12 cellular contexts compared by ENCODE assay signal in genomic region chr2:208366215-208367132, GRCh38. TPM values are rescaled to one million over a fixed set of nuclear protein-coding genes. Genes with fewer than 3 reads are reported as not detected.
DNase-seq lines count a peak whose midpoint lies in the region; ATAC-seq and TF ChIP-seq lines count a peak whose summit lies in the region.
"Had no signal": no experiment of that assay in that cellular context is flagged by ENCODE, and none has a peak within 500 bp of the region (broad histone marks: within the 10 kb centered on the region; RNA-seq: fewer than 3 reads in every experiment).

No MANE protein-coding gene starts in this region.

- H3K4me1 ChIP-seq in OCI-LY7 (ENCODE audit: insufficient read depth, low read length, poor library complexity, severe bottlenecking) (peaks cover 5% of the 10 kb centered on the region), foreskin keratinocyte (peaks cover 6% of the 10 kb centered on the region)

- POLR2A ChIA-PET in OCI-LY7 (lab: Charles Lee) = interaction anchor here (0.5 to 1.5 kb wide), 6 partner anchors 8 to 1192 kb away, joined by 3 to 6 read pairs (median 4); no protein-coding TSS in a partner anchor

- intact Hi-C loops in OCI-LY7 (cut with micrococcal nuclease; ENCODE audit: unreplicated experiment) = no loop called here

- 0 out of 2 replicates have a peak overlapping the region, but pooled peaks have one; percentile 4 for H3K4me2 ChIP-seq in OCI-LY7 (ENCODE audit: low read length)

- ATAC-seq in GM18505 (IDR thresholded peaks at IDR 0.05; ENCODE audit: unreplicated experiment) (peak; percentile 62), GM21390 (IDR thresholded peaks at IDR 0.05; ENCODE audit: unreplicated experiment) (peak; percentile 64), HG03095 (IDR thresholded peaks at IDR 0.05; ENCODE audit: unreplicated experiment) (peak; percentile 75), foreskin keratinocyte (no peak)
- ATAC-seq: heart right ventricle had no signal

- peaks cover 10% of the 10 kb centered on the region; the same call in 1 of the 2 replicates for H3K9me3 ChIP-seq in OCI-LY7 (ENCODE audit: low read length)

- DNase-seq in OCI-LY7 (ENCODE audit: low spot score) (peak; percentile 30), EL (no peak), ureter (ENCODE audit: low spot score) (no peak), DMS 273 (lab: John Stamatoyannopoulos, UW; ENCODE audit: unreplicated experiment) (no peak), foreskin keratinocyte (no peak)
- DNase-seq: activated gamma-delta T cell treated with Interleukin-2 at 50 U/mL for 16 hours, heart right ventricle, substantia nigra had no signal

- no peaks in the 10 kb centered on the region for H3K9me2 ChIP-seq in OCI-LY7 (ENCODE audit: insufficient read depth, low read length)

- H3K27ac ChIP-seq in OCI-LY7 (ENCODE audit: low read depth, low read length, poor library complexity, severe bottlenecking) = no peak overlapping the region
- no peak overlapping the region for H3K27ac ChIP-seq in foreskin keratinocyte
- H3K27ac ChIP-seq: heart right ventricle had no signal

- TF ChIP-seq CTCF in OCI-LY7 (conservative IDR thresholded peaks at IDR 0.05; ENCODE audit: low read length) (no peak), foreskin keratinocyte (conservative IDR thresholded peaks at IDR 0.05) (no peak)

- no peak overlapping the region for H3K4me3 ChIP-seq in OCI-LY7 (ENCODE audit: low read depth, low read length, poor library complexity, severe bottlenecking)
- H3K4me3 ChIP-seq: heart right ventricle had no signal

- no peaks in the 10 kb centered on the region for H4K20me1 ChIP-seq in OCI-LY7 (ENCODE audit: insufficient read depth, low read length)

- BruUV-seq in OCI-LY7 (replicated peaks; lab: Mats Ljungman, UMichigan) = no TSS peak

- no peak for TF ChIP-seq POLR2A in GM18505 (IDR thresholded peaks at IDR 0.05; ENCODE audit: borderline replicate concordance, extremely low read depth, insufficient read depth, insufficient read length)

- no peaks in the 10 kb centered on the region for H3K36me3 ChIP-seq in OCI-LY7 (ENCODE audit: insufficient read depth, low read length)
- H3K36me3 ChIP-seq: heart right ventricle had no signal

- CTCF ChIA-PET in OCI-LY7 (lab: Charles Lee; ENCODE audit: unreplicated experiment) = no interaction called here

- no peaks in the 10 kb centered on the region for H3K79me2 ChIP-seq in OCI-LY7 (ENCODE audit: insufficient read depth, low read depth, low read length)

- H3K27me3 ChIP-seq in foreskin keratinocyte = peaks cover 5% of the 10 kb centered on the region
- H3K27me3 ChIP-seq: heart right ventricle had no signal

- peak overlapping the region; percentile 28; the same call in 1 of the 2 replicates for H2AFZ ChIP-seq in OCI-LY7 (ENCODE audit: low read length)

RNA-seq across cellular contexts. Expression of gene PTH2R, which starts 40.1 kb away (rescaled TPM):
- 0.06 TPM in 1 of 2 replicates, not detected in the other for total RNA-seq in OCI-LY7 (2014; rRNA removed; shearing (Covaris generic))
- total RNA-seq in OCI-LY7 (2022) (0.13 and 0.18 TPM in 2 replicates), ureter (not detected), foreskin keratinocyte (not detected in 2 replicates)
- polyA plus RNA-seq in foreskin keratinocyte = not detected in 2 replicates
- total RNA-seq: heart right ventricle, myocyte had no signal
